In the genomic region with DNA sequence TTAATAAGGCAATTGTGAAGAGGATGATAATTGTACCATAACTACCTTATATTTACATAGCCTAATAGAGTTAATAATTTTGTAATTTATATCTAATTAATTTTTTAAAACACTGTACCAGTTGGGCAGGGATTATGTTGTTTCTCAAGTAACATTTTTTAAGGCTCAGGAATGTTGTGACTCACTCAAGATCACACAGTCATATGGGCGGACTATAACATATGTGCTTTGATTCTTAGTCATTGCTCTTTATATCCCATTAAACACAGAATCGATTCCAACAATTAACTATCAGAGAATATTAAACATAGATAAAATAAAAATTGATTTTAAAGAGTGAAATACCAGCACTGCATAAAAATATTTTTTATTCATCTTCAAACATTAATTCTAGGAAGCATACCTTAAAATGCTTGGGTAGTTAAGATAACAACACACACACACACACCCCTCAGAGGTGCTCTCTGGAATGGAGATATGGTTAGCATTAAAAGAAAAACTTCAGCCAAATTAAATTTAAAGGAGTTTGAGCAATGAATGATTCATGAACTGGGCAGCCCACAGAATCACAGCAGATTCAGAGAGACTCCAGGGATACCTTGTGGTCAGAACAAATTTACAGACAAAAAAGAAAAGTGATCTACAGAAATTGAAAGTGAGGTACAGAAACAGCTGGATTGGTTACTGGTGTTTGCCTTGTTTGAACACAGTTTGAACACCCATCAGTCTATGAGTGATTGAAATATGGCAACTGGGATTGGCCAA, we compare ENCODE assay signal across 17 cellular contexts.
A peak's percentile ranks its signal among the peaks of the same experiment; 100 is the strongest.
DNase-seq lines count a peak whose midpoint lies in the region; ATAC-seq and TF ChIP-seq lines count a peak whose summit lies in the region.
"Had no signal": no experiment of that assay in that cellular context is flagged by ENCODE, and none has a peak within 500 bp of the region (broad histone marks: within the 10 kb centered on the region; RNA-seq: fewer than 3 reads in every experiment).

No MANE protein-coding gene starts in this region.

- ATAC-seq in GM21360 (IDR thresholded peaks at IDR 0.05; ENCODE audit: unreplicated experiment): no peak
- no peak for ATAC-seq in GM18858 (IDR thresholded peaks at IDR 0.05; ENCODE audit: unreplicated experiment)
- no peak for ATAC-seq in HG03571 (IDR thresholded peaks at IDR 0.05; ENCODE audit: unreplicated experiment)
- ATAC-seq: Right ventricle myocardium inferior had no signal

- DNase-seq in GM03348 (ENCODE audit: low spot score) (peak; percentile 68), RWPE1 (ENCODE audit: low spot score) (peak; percentile 52), epithelial cell of prostate (ENCODE audit: low read depth, low spot score) (peak; percentile 49), renal cortical epithelial cell (ENCODE audit: low read depth) (peak; percentile 83), NCI-H1694 (lab: John Stamatoyannopoulos, UW) (no peak)
- DNase-seq: activated CD4-positive, alpha-beta T cell treated with anti-CD3 and anti-CD28 coated beads, Interleukin-2, amount 50 U/mL, for 4 hours; activated effector memory CD4-positive, alpha-beta T cell treated with Interleukin-2 at 50 U/mL for 16 hours; Caco-2; caudate nucleus; NCI-H1436 treated with DMSO at 0.1 percent for 48 hours; small intestine; substantia nigra had no signal

- no peak for TF ChIP-seq CTCF in RWPE1 (conservative IDR thresholded peaks at IDR 0.05; ENCODE audit: low read depth)

- CTCF ChIA-PET in RWPE1 (lab: Yijun Ruan, JAX): no interaction called here

- H3K27ac ChIP-seq in RWPE1: no peak overlapping the region
- peak overlapping the region; percentile 77 for H3K27ac ChIP-seq in epithelial cell of prostate
- H3K27ac ChIP-seq: neutrophil had no signal

- POLR2A ChIA-PET in RWPE1 (lab: Yijun Ruan, JAX; ENCODE audit: low non-redundant PET): no interaction called here
